In genomic region chr4:37827030-37827705, GRCh38 we compare ENCODE assay signal across 9 cellular contexts. TPM values are rescaled to one million over a fixed set of nuclear protein-coding genes. Genes with fewer than 3 reads are reported as not detected.
DNase-seq lines count a peak whose midpoint lies in the region; ATAC-seq, FAIRE-seq and TF ChIP-seq lines count a peak whose summit lies in the region.
"Had no signal": no experiment of that assay in that cellular context is flagged by ENCODE, and none has a peak within 500 bp of the region (broad histone marks: within the 10 kb centered on the region; RNA-seq: fewer than 3 reads in every experiment).

No MANE protein-coding gene starts in this region.

- H3K4me1 ChIP-seq in adrenal gland (replicated peaks in 1 of 2) (peaks cover 14 to 28% of the 10 kb centered on the region in 2 donors), iPS-15b (ENCODE audit: control insufficient read depth, insufficient read depth, low read length) (peaks cover 11% of the 10 kb centered on the region), small intestine (ENCODE audit: control insufficient read depth in 2 of 2, insufficient read depth in 1 of 2, low read depth in 1 of 2, low read length in 1 of 2) (peaks cover 3 to 6% of the 10 kb centered on the region in 2 donors)

- in situ Hi-C loops in KBM-7 (cut with MboI; ENCODE audit: low pct_unique_long_range_greater_than_20kb, low sequenced_read_pairs) = loop anchor here (25.0 kb wide), 1 partner anchor 860 kb away; no protein-coding TSS in a partner anchor

- peak in 2 of 3 experiments; percentile 48 to 50 for DNase-seq in NCI-H1417 (lab: John Stamatoyannopoulos, UW)
- no peak for DNase-seq in NCI-H1417 treated with DMSO at 0.1 percent for 48 hours (lab: John Stamatoyannopoulos, UW)
- DNase-seq in KBM-7 = peak; percentile 27
- peak in 5 of 7 donors; percentile 7 to 46 (median 29) for DNase-seq in adrenal gland
- peak; percentile 67 for DNase-seq in small intestine
- no peak for DNase-seq in NCI-H1694 (lab: John Stamatoyannopoulos, UW)

- FAIRE-seq in small intestine (lab: Jason Lieb, UNC) = no peak
- FAIRE-seq: endometrium had no signal

- H3K4me3 ChIP-seq in adrenal gland (peak overlapping the region; percentile 46 to 79 (median 72)), iPS-15b (ENCODE audit: low read depth, low read length) (peak overlapping the region; percentile 90), small intestine (ENCODE audit: low read depth in 1 of 2, low read length in 2 of 2) (peak overlapping the region; percentile 61 to 72)

- TF ChIP-seq POLR2A in adrenal gland (IDR thresholded peaks at IDR 0.05) = peak in 1 of 2 donors; percentile 51

- intact Hi-C loops in adrenal gland (cut with DNase I) = no loop called here

- H3K9ac ChIP-seq in iPS-15b (ENCODE audit: low read depth, low read length) = peak overlapping the region; percentile 65

- H3K36me3 ChIP-seq in adrenal gland (replicated peaks in 1 of 2) (peaks cover 0 to 23% of the 10 kb centered on the region in 2 donors), iPS-15b (ENCODE audit: control insufficient read depth, insufficient read depth, low read length) (peaks cover 9% of the 10 kb centered on the region), small intestine (ENCODE audit: control insufficient read depth in 2 of 2, insufficient read depth in 2 of 2, low read length in 2 of 2) (peaks cover 3% of the 10 kb centered on the region in 2 donors)

- H3K27ac ChIP-seq in adrenal gland (peak overlapping the region in 4 of 5 donors; percentile 50 to 91 (median 82)), small intestine (ENCODE audit: low read depth in 1 of 2, low read length in 1 of 2) (peak overlapping the region; percentile 5 to 93)

- no peaks in the 10 kb centered on the region for H3K9me3 ChIP-seq in adrenal gland (replicated peaks in 1 of 3)
- H3K9me3 ChIP-seq in iPS-15b (ENCODE audit: control insufficient read depth, insufficient read depth, low read length) = no peaks in the 10 kb centered on the region
- no peaks in the 10 kb centered on the region for H3K9me3 ChIP-seq in small intestine (ENCODE audit: control insufficient read depth, low read depth)

- no peaks in the 10 kb centered on the region for H3K27me3 ChIP-seq in adrenal gland
- peaks cover 19% of the 10 kb centered on the region for H3K27me3 ChIP-seq in iPS-15b (ENCODE audit: control insufficient read depth, insufficient read depth, low read length)
- no peaks in the 10 kb centered on the region for H3K27me3 ChIP-seq in small intestine (ENCODE audit: control insufficient read depth in 2 of 2, insufficient read depth in 2 of 2, low read length in 2 of 2)

- TF ChIP-seq CTCF in adrenal gland (IDR thresholded peaks at IDR 0.05) = no peak

- 2 to 14% (median 4%) methylated on average over 12 to 38 of the region's 38 CpGs for WGBS in adrenal gland, 4 donors
- 2 to 4% (median 4%) methylated on average over 35 to 38 of the region's 38 CpGs for WGBS in small intestine, 3 donors

- ATAC-seq in GM21786 (IDR thresholded peaks at IDR 0.05; ENCODE audit: unreplicated experiment) = peak; percentile 36

RNA-seq across cellular contexts. Expression of gene PGM2, which starts 0.7 kb away (rescaled TPM):
- 10 to 100 TPM; 13.3 to 59.2 (median 36.7) TPM for total RNA-seq in adrenal gland
- polyA plus RNA-seq in adrenal gland (10 to 100 TPM in 1 of 3 donors, 1 to 10 TPM in 2; 6.8 to 26.5 (median 7.4) TPM), small intestine (10 to 100 TPM in 1 of 3 donors, 1 to 10 TPM in 2; 6.3 to 16.8 (median 7.0) TPM)

Comparison
In these comparisons a context has a peak if more than half of its experiments do, and no peak if none do; other contexts are left out.
1. DNase-seq: peak in NCI-H1417 (2 of 3), KBM-7 (single experiment), adrenal gland (5 of 7) and small intestine (single experiment); none in NCI-H1417 treated with DMSO at 0.1 percent for 48 hours (single experiment) and NCI-H1694 (single experiment).
2. Peak in every context shown above with its lines, with median percentiles within 50 percentile points of each other: H3K4me3 ChIP-seq.